In the genomic region with DNA sequence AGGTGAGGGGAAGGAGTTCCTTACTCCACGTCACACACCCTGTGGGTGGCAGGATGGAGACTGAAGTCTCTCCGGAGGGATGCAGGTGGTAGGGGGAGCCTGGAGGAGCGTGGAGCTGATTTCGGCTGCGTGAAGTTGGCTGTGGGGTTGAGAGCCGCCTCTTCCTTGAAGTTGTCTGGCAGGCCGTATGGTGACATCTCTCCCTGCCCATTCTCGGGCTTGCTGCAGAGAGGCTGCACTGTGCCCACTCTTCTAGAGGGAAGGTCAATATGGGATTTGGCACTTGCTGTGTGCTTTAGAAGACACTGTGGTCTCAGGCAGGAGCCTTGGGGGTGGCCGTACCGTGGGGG, we compare ENCODE assay signal across 1 cellular context.
TF ChIP-seq lines count a peak whose summit lies in the region.

No MANE protein-coding gene starts in this region.

TF ChIP-seq in IMR-90, 13 proteins besides CTCF, POLR2A, EP300 and RAD21:
- TF ChIP-seq NFE2L2 (IDR thresholded peaks at IDR 0.05; ENCODE audit: low read depth, low read length) (no peak), RCOR1 (IDR thresholded peaks at IDR 0.05; ENCODE audit: insufficient replicate concordance, low read length) (no peak), MXI1 (IDR thresholded peaks at IDR 0.05; ENCODE audit: borderline replicate concordance, low read depth, low read length) (no peak), MAZ (IDR thresholded peaks at IDR 0.05; ENCODE audit: borderline replicate concordance, low read depth, low read length) (no peak), BHLHE40 (IDR thresholded peaks at IDR 0.05; ENCODE audit: low read depth, low read length) (no peak), CEBPB (IDR thresholded peaks at IDR 0.05; ENCODE audit: low read depth, low read length) (no peak), FOS (IDR thresholded peaks at IDR 0.05; ENCODE audit: low read depth, low read length) (no peak), RFX5 (IDR thresholded peaks at IDR 0.05; ENCODE audit: low read depth, low read length) (no peak), CHD1 (IDR thresholded peaks at IDR 0.05; ENCODE audit: low read depth, low read length) (no peak), SMC3 (IDR thresholded peaks at IDR 0.05; ENCODE audit: low read depth, low read length) (no peak), MAFK (IDR thresholded peaks at IDR 0.05; ENCODE audit: low read depth, low read length) (no peak)
- TF ChIP-seq, protein P1, sequence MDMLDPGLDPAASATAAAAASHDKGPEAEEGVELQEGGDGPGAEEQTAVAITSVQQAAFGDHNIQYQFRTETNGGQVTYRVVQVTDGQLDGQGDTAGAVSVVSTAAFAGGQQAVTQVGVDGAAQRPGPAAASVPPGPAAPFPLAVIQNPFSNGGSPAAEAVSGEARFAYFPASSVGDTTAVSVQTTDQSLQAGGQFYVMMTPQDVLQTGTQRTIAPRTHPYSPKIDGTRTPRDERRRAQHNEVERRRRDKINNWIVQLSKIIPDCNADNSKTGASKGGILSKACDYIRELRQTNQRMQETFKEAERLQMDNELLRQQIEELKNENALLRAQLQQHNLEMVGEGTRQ (IDR thresholded peaks at IDR 0.05; ENCODE audit: low read depth, low read length) = no peak
- TF ChIP-seq, protein P2, sequence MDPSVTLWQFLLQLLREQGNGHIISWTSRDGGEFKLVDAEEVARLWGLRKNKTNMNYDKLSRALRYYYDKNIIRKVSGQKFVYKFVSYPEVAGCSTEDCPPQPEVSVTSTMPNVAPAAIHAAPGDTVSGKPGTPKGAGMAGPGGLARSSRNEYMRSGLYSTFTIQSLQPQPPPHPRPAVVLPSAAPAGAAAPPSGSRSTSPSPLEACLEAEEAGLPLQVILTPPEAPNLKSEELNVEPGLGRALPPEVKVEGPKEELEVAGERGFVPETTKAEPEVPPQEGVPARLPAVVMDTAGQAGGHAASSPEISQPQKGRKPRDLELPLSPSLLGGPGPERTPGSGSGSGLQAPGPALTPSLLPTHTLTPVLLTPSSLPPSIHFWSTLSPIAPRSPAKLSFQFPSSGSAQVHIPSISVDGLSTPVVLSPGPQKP (IDR thresholded peaks at IDR 0.05; ENCODE audit: borderline replicate concordance, low read depth, low read length) = no peak
